25 cellular contexts compared by ENCODE assay signal in genomic region chr5:179800071-179800695, GRCh38. TPM values are rescaled to one million over a fixed set of nuclear protein-coding genes. Genes with fewer than 3 reads are reported as not detected.
A peak's percentile ranks its signal among the peaks of the same experiment; 100 is the strongest.
DNase-seq lines count a peak whose midpoint lies in the region; ATAC-seq, FAIRE-seq and TF ChIP-seq lines count a peak whose summit lies in the region.
"Had no signal": no experiment of that assay in that cellular context is flagged by ENCODE, and none has a peak within 500 bp of the region (broad histone marks: within the 10 kb centered on the region; RNA-seq: fewer than 3 reads in every experiment).

No MANE protein-coding gene starts in this region.

- RAD21 ChIA-PET in GM12878 (lab: Charles Lee; ENCODE audit: unreplicated experiment) = no interaction called here

- no peaks in the 10 kb centered on the region for H4K20me1 ChIP-seq in GM12878 (ENCODE audit: control insufficient read depth, insufficient read depth)

- ATAC-seq in GM12878 (no peak), GM18867 (IDR thresholded peaks at IDR 0.05; ENCODE audit: unreplicated experiment) (no peak), HG02610 (IDR thresholded peaks at IDR 0.05; ENCODE audit: unreplicated experiment) (no peak)

- H3K9me3 ChIP-seq in HUES6 (ENCODE audit: control insufficient read depth, insufficient read depth, low read depth, low read length) (no peaks in the 10 kb centered on the region), GM12878 (replicated peaks; ENCODE audit: control insufficient read depth, insufficient read depth, low read length) (no peaks in the 10 kb centered on the region)
- H3K9me3 ChIP-seq: BE2C, HAP-1 had no signal

- H3K36me3 ChIP-seq in HUES6 (ENCODE audit: control insufficient read depth, insufficient read depth, low read length) (peaks cover 39% of the 10 kb centered on the region), GM12878 (ENCODE audit: control insufficient read depth in 2 of 2, insufficient read depth in 2 of 2, low read length in 1 of 2) (peaks cover 0 to 13% of the 10 kb centered on the region in 2 experiments; a peak in 2 of 4 replicates)

- BruUV-seq in GM12878 (replicated peaks; lab: Mats Ljungman, UMichigan) = no TSS peak

- no peak overlapping the region for H3K4me2 ChIP-seq in GM12878 (ENCODE audit: control insufficient read depth, insufficient read depth)
- H3K4me2 ChIP-seq: KMS-11 had no signal

- peak; percentile 0; the same call in 1 of the 2 replicates for TF ChIP-seq POLR2A in GM12878 (IDR thresholded peaks at IDR 0.05; ENCODE audit: low read depth, low read length)

- H3K27me3 ChIP-seq in HUES6 (ENCODE audit: control insufficient read depth, insufficient read depth, low read length) (no peaks in the 10 kb centered on the region), GM12878 (replicated peaks in 1 of 2; ENCODE audit: control insufficient read depth in 2 of 2, insufficient read depth in 2 of 2, low read length in 1 of 2) (no peaks in the 10 kb centered on the region)
- H3K27me3 ChIP-seq: BE2C had no signal

- H3K9ac ChIP-seq in HUES6 (ENCODE audit: low read length) (peak overlapping the region; percentile 35), GM12878 (ENCODE audit: control insufficient read depth, insufficient read depth, low read length) (no peak overlapping the region)
- H3K9ac ChIP-seq: KMS-11 had no signal

- SMC1A ChIA-PET in GM12878 (lab: Charles Lee; ENCODE audit: uncharacterized antibody, unreplicated experiment) = no interaction called here

- TF ChIP-seq CTCF in RWPE1 (conservative IDR thresholded peaks at IDR 0.05; ENCODE audit: low read depth) = no peak
- no peak for TF ChIP-seq CTCF in GM12878 (IDR thresholded peaks at IDR 0.05 in 2 of 3, conservative IDR thresholded peaks at IDR 0.05 in 1 of 3; ENCODE audit: control insufficient read depth in 2 of 3, extremely low read depth in 1 of 3, insufficient read depth in 1 of 3, low read depth in 3 of 3, low read length in 3 of 3)

- intact Hi-C loops in GM12878 (cut with micrococcal nuclease; ENCODE audit: unreplicated experiment) (loop anchor here (2.0 kb wide), 1 partner anchor 291 kb away; no protein-coding TSS in a partner anchor), posterior vena cava (cut with DNase I) (no loop called here)

- no peak overlapping the region for H2AFZ ChIP-seq in GM12878 (ENCODE audit: control insufficient read depth, low read depth, low read length)

- DNase-seq in RWPE1 (ENCODE audit: low spot score) (no peak), GM12878 (ENCODE audit: low read depth, low spot score) (no peak), posterior vena cava (ENCODE audit: low spot score) (peak; percentile 69), OCI-M2 (lab: John Stamatoyannopoulos, UW; ENCODE audit: unreplicated experiment) (no peak), foreskin melanocyte (no peak)
- DNase-seq: ACHN; BE2C; C1 segment of cervical spinal cord; CD4-positive, CD25-positive, alpha-beta regulatory T cell; CD8-positive, alpha-beta memory T cell; COR-L47; DMS 273 treated with DMSO at 0.1 percent for 48 hours; DMS53; DND-41; EL had no signal

- WGBS in GM12878 (ENCODE audit: insufficient coverage, insufficient replicate concordance, low lambda C conversion rate, missing lambda C conversion rate) = 85% methylated on average over 21 of the region's 21 CpGs

- no peak for TF ChIP-seq EP300 in GM12878 (IDR thresholded peaks at IDR 0.05; ENCODE audit: borderline replicate concordance in 1 of 2, control insufficient read depth in 1 of 2, low read depth in 2 of 2, low read length in 2 of 2)

- FAIRE-seq in GM12878 (lab: Jason Lieb, UNC) = no peak
- FAIRE-seq: A204.1, GM12892, GM18507, HTR-8/SVneo had no signal

- H3K79me2 ChIP-seq in GM12878 (ENCODE audit: control insufficient read depth, insufficient read depth, low read length) = peaks cover 16% of the 10 kb centered on the region

- POLR2A ChIA-PET in RWPE1 (lab: Yijun Ruan, JAX; ENCODE audit: low non-redundant PET) = no interaction called here
- POLR2A ChIA-PET in GM12878 (lab: Charles Lee) = no interaction called here

- no peak overlapping the region for H3K27ac ChIP-seq in HUES6 (ENCODE audit: low read depth, low read length)
- peak overlapping the region; percentile 86 for H3K27ac ChIP-seq in RWPE1
- no peak overlapping the region for H3K27ac ChIP-seq in GM12878 (ENCODE audit: control insufficient read depth, insufficient read depth)
- H3K27ac ChIP-seq: KMS-11 had no signal

- in situ Hi-C loops in GM12878 (cut with MboI) = loop anchor here (5.0 to 25.0 kb wide), 2 partner anchors 112 to 1012 kb away; partner anchors contain the start of gene MGAT1

- H3K4me3 ChIP-seq in HUES6 (ENCODE audit: low read depth, low read length) (no peak overlapping the region), GM12878 (no peak overlapping the region)
- H3K4me3 ChIP-seq: HAP-1 had no signal

- no peak for TF ChIP-seq RAD21 in GM12878 (IDR thresholded peaks at IDR 0.05; ENCODE audit: insufficient read depth, low read depth, low read length)

- CTCF ChIA-PET in RWPE1 (lab: Yijun Ruan, JAX) = interaction anchor here (0.6 to 1.1 kb wide), 2 partner anchors 23 to 775 kb away, joined by 3 read pairs; no protein-coding TSS in a partner anchor
- CTCF ChIA-PET in GM12878 (lab: Yijun Ruan, JAX) = interaction anchor here (3.1 to 3.2 kb wide), 2 partner anchors 57 to 106 kb away, joined by 13 to 19 read pairs; partner anchors contain the start of gene MRNIP

- H3K4me1 ChIP-seq in HUES6 (ENCODE audit: control insufficient read depth, insufficient read depth, low read length) (peaks cover 30% of the 10 kb centered on the region), GM12878 (ENCODE audit: control insufficient read depth, insufficient read depth, low read length) (peaks cover 19% of the 10 kb centered on the region)
- H3K4me1 ChIP-seq: BE2C had no signal

RNA-seq across cellular contexts. Expression of gene LTC4S, which starts 6.4 kb away (rescaled TPM):
- 1.1 and 1.8 TPM in 2 replicates for total RNA-seq in GM12878 (2013; cell fraction: nucleolus; rRNA removed)
- 1.1 and 1.8 TPM in 2 replicates for total RNA-seq in GM12878 (2014; rRNA removed)
- not detected in 2 replicates for total RNA-seq in GM12878 (2014; rRNA removed; fragmentation: Illumina TruSeq; extraction: Trizol)
- 2.0 and 3.6 TPM in 2 replicates for total RNA-seq in GM12878 (2021)
- polyA plus RNA-seq in GM12878 (2011; ENCODE audit: low read depth) = not detected
- polyA plus RNA-seq in GM12878 (2011; rRNA removed) = not detected in 2 replicates
- polyA plus RNA-seq in GM12878 (2011; cell fraction: cytosol; rRNA removed) = 0.13 and 0.20 TPM in 2 replicates
- polyA plus RNA-seq in GM12878 (2011; cell fraction: nucleus; rRNA removed) = 0.33 and 0.50 TPM in 2 replicates
- 0.66 TPM in 1 of 2 replicates, not detected in the other for polyA plus RNA-seq in GM12878 (2012)
- not detected in 2 replicates for polyA plus RNA-seq in GM12878 (2014; fragmentation: Illumina TruSeq; extraction: Trizol)
- not detected for polyA plus RNA-seq in GM12878 (2014; fragmentation: Nextera tagmentation; extraction: Ambion mirVana)
- polyA plus RNA-seq in GM12878 (2014; rRNA removed) = 1.6 and 2.0 TPM in 2 replicates
- 1 to 10 TPM in 1 of 2 experiments, under 1 TPM in 1; 0.78 to 1.3 TPM for polyA plus RNA-seq in GM12878 (2016; fragmentation: Nextera tagmentation; extraction: Ambion mirVana)
- polyA minus RNA-seq in GM12878 (2011; rRNA and poly(A)+ RNA removed) = not detected in 2 replicates
- not detected in 2 replicates for polyA minus RNA-seq in GM12878 (2011; cell fraction: cytosol; rRNA and poly(A)+ RNA removed)
- 0.73 and 0.77 TPM in 2 replicates for polyA minus RNA-seq in GM12878 (2011; cell fraction: nucleus; rRNA and poly(A)+ RNA removed)
- total RNA-seq in posterior vena cava = 10 to 100 TPM; 19.7 to 20.3 TPM
- total RNA-seq: H4 had no signal

RNA-seq across cellular contexts. Expression of gene MGAT4B, which starts 6.5 kb away (rescaled TPM):
- total RNA-seq in GM12878 (2013; cell fraction: nucleolus; rRNA removed) = 94.1 and 97.6 TPM in 2 replicates
- total RNA-seq in GM12878 (2014; rRNA removed) (44.7 and 46.0 TPM in 2 replicates), GM12878 (2014; rRNA removed; fragmentation: Illumina TruSeq; extraction: Trizol) (25.2 and 34.4 TPM in 2 replicates), GM12878 (2021) (66.2 and 82.5 TPM in 2 replicates), posterior vena cava (10 to 100 TPM; 54.6 to 62.8 TPM)
- 24.6 TPM for polyA plus RNA-seq in GM12878 (2011; ENCODE audit: low read depth)
- polyA plus RNA-seq in GM12878 (2011; rRNA removed) (24.5 and 42.8 TPM in 2 replicates), GM12878 (2014; fragmentation: Illumina TruSeq; extraction: Trizol) (27.2 and 33.3 TPM in 2 replicates), GM12878 (2014; fragmentation: Nextera tagmentation; extraction: Ambion mirVana) (under 1 TPM in 1 of 2 experiments, not detected in 1; 0.60 TPM), GM12878 (2014; rRNA removed) (59.3 and 69.7 TPM in 2 replicates), GM12878 (2016; fragmentation: Nextera tagmentation; extraction: Ambion mirVana) (1 to 10 TPM; 7.6 to 8.3 TPM)
- 57.3 and 70.6 TPM in 2 replicates for polyA plus RNA-seq in GM12878 (2011; cell fraction: cytosol; rRNA removed)
- polyA plus RNA-seq in GM12878 (2011; cell fraction: nucleus; rRNA removed) = 263 and 274 TPM in 2 replicates
- 44.2 and 50.9 TPM in 2 replicates for polyA plus RNA-seq in GM12878 (2012)
- 41.5 and 69.5 TPM in 2 replicates for polyA minus RNA-seq in GM12878 (2011; rRNA and poly(A)+ RNA removed)
- 23.1 and 28.3 TPM in 2 replicates for polyA minus RNA-seq in GM12878 (2011; cell fraction: cytosol; rRNA and poly(A)+ RNA removed)
- polyA minus RNA-seq in GM12878 (2011; cell fraction: nucleus; rRNA and poly(A)+ RNA removed) = 83.3 and 122 TPM in 2 replicates

RNA-seq across cellular contexts. Expression of gene SQSTM1, which starts 20.5 kb away (rescaled TPM):
- 109 and 123 TPM in 2 replicates for total RNA-seq in GM12878 (2013; cell fraction: nucleolus; rRNA removed)
- 127 and 138 TPM in 2 replicates for total RNA-seq in GM12878 (2014; rRNA removed)
- total RNA-seq in GM12878 (2014; rRNA removed; fragmentation: Illumina TruSeq; extraction: Trizol) = 43.7 and 45.0 TPM in 2 replicates
- 105 and 106 TPM in 2 replicates for total RNA-seq in GM12878 (2021)
- polyA plus RNA-seq in GM12878 (2011; ENCODE audit: low read depth) = 45.8 TPM
- polyA plus RNA-seq in GM12878 (2011; rRNA removed) = 33.6 and 53.8 TPM in 2 replicates
- 81.2 and 91.2 TPM in 2 replicates for polyA plus RNA-seq in GM12878 (2011; cell fraction: cytosol; rRNA removed)
- polyA plus RNA-seq in GM12878 (2011; cell fraction: nucleus; rRNA removed) = 114 and 124 TPM in 2 replicates
- polyA plus RNA-seq in GM12878 (2012) = 128 and 145 TPM in 2 replicates
- polyA plus RNA-seq in GM12878 (2014; fragmentation: Illumina TruSeq; extraction: Trizol) = 23.8 and 54.0 TPM in 2 replicates
- 1 to 10 TPM; 6.3 to 8.1 TPM for polyA plus RNA-seq in GM12878 (2014; fragmentation: Nextera tagmentation; extraction: Ambion mirVana)
- 70.1 and 75.3 TPM in 2 replicates for polyA plus RNA-seq in GM12878 (2014; rRNA removed)
- 100 to 1,000 TPM; 117 to 127 TPM for polyA plus RNA-seq in GM12878 (2016; fragmentation: Nextera tagmentation; extraction: Ambion mirVana)
- polyA minus RNA-seq in GM12878 (2011; rRNA and poly(A)+ RNA removed) = 32.2 and 65.4 TPM in 2 replicates
- polyA minus RNA-seq in GM12878 (2011; cell fraction: cytosol; rRNA and poly(A)+ RNA removed) = 73.9 and 76.5 TPM in 2 replicates
- polyA minus RNA-seq in GM12878 (2011; cell fraction: nucleus; rRNA and poly(A)+ RNA removed) = 135 and 203 TPM in 2 replicates
- total RNA-seq in posterior vena cava = 100 to 1,000 TPM; 245 to 333 TPM

RNA-seq across cellular contexts. Expression of gene MRNIP, which starts 58.4 kb away (rescaled TPM):
- total RNA-seq in GM12878 (2013; cell fraction: nucleolus; rRNA removed) = 156 and 160 TPM in 2 replicates
- total RNA-seq in GM12878 (2014; rRNA removed) (16.2 and 17.7 TPM in 2 replicates), GM12878 (2014; rRNA removed; fragmentation: Illumina TruSeq; extraction: Trizol) (7.8 and 10.5 TPM in 2 replicates), GM12878 (2021) (13.3 and 17.4 TPM in 2 replicates), posterior vena cava (10 to 100 TPM; 17.3 to 20.1 TPM)
- 15.8 TPM for polyA plus RNA-seq in GM12878 (2011; ENCODE audit: low read depth)
- polyA plus RNA-seq in GM12878 (2011; rRNA removed) (30.4 and 30.9 TPM in 2 replicates), GM12878 (2014; fragmentation: Illumina TruSeq; extraction: Trizol) (9.7 and 12.3 TPM in 2 replicates), GM12878 (2014; fragmentation: Nextera tagmentation; extraction: Ambion mirVana) (10 to 100 TPM in 1 of 2 experiments, 1 to 10 TPM in 1; 2.4 to 13.6 TPM), GM12878 (2014; rRNA removed) (28.3 and 28.9 TPM in 2 replicates), GM12878 (2016; fragmentation: Nextera tagmentation; extraction: Ambion mirVana) (10 to 100 TPM; 10.0 to 12.7 TPM)
- polyA plus RNA-seq in GM12878 (2011; cell fraction: cytosol; rRNA removed) = 35.9 and 43.8 TPM in 2 replicates
- 161 and 182 TPM in 2 replicates for polyA plus RNA-seq in GM12878 (2011; cell fraction: nucleus; rRNA removed)
- 21.8 and 22.8 TPM in 2 replicates for polyA plus RNA-seq in GM12878 (2012)
- polyA minus RNA-seq in GM12878 (2011; rRNA and poly(A)+ RNA removed) = 9.7 and 17.6 TPM in 2 replicates
- polyA minus RNA-seq in GM12878 (2011; cell fraction: cytosol; rRNA and poly(A)+ RNA removed) = 4.4 and 5.6 TPM in 2 replicates
- polyA minus RNA-seq in GM12878 (2011; cell fraction: nucleus; rRNA and poly(A)+ RNA removed) = 15.0 and 23.3 TPM in 2 replicates

Comparison
In these comparisons a context has a peak if more than half of its experiments do, and no peak if none do; other contexts are left out.
1. RNA of gene LTC4S, which starts 6.4 kb away (total RNA-seq): 19.7 to 20.3 TPM in posterior vena cava; 1.1 to 3.6 TPM in GM12878; every median in the first group is over 4 times any median in the second.